8 cellular contexts compared by ENCODE assay signal in the genomic region with DNA sequence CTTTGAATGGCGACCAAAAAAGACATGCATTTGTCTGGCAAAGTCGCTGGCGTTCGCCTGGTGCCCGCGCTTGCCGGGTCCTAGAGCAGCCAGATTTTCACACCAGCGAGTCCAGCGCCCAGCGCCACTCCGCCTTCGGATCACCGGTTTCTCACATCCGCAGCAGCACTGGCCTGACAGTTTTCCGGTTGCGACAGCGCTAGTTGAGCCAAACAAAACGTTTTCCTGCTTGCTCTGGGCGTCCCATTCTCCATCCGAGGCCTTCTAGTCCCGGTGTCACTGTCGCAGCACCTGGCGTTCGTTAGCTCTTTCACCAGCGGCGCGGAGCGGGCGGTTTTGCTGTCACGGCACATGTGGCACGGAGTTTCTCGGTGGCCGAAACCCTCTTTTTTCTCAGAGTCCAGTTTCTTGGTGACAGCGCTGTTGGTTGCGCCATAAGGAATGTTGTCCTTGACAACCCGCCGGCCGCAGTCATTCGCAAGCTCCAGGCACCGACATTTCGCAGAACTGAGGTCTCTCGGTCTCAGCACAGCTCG. TPM values are rescaled to one million over a fixed set of nuclear protein-coding genes. Genes with fewer than 3 reads are reported as not detected.
DNase-seq lines count a peak whose midpoint lies in the region; ATAC-seq and TF ChIP-seq lines count a peak whose summit lies in the region.

No MANE protein-coding gene starts in this region.

- peak; percentile 44 for ATAC-seq in HG02678 (IDR thresholded peaks at IDR 0.05; ENCODE audit: unreplicated experiment)
- peak; percentile 18 to 22 for ATAC-seq in activated CD4-positive, CD25-positive, alpha-beta regulatory T cell treated with anti-CD3 and anti-CD28 coated beads, Interleukin-2, amount 50 U/mL, for 24 hours

- peak overlapping the region; percentile 82 to 84 for H3K9ac ChIP-seq in colonic mucosa (ENCODE audit: low read depth in 2 of 2, low read length in 2 of 2)

- H3K27ac ChIP-seq in colonic mucosa, result peak overlapping the region; percentile 83

- H3K4me3 ChIP-seq in colonic mucosa (peak overlapping the region; percentile 67), lower leg skin (ENCODE audit: low read depth, poor library complexity, severe bottlenecking) (peak overlapping the region; percentile 65)

- DNase-seq in GM13977 (ENCODE audit: low spot score), result peak; percentile 73
- DNase-seq in NCI-H146 (lab: John Stamatoyannopoulos, UW), result peak; percentile 47
- peak; percentile 65 for DNase-seq in colonic mucosa
- peak; percentile 89 to 98 for DNase-seq in lower leg skin (ENCODE audit: low spot score in 2 of 2)
- DNase-seq in stimulated activated CD4-positive, alpha-beta T cell treated with anti-CD3 and anti-CD28 coated beads, TNF-alpha, amount 100 ng/mL, for 1 hour (ENCODE audit: low read depth in 3 of 3, low spot score in 1 of 3), result peak; percentile 42 to 46 (median 46)
- DNase-seq in DMS 273 treated with DMSO at 0.1 percent for 48 hours (lab: John Stamatoyannopoulos, UW), result no peak

- no peaks in the 10 kb centered on the region for H3K9me3 ChIP-seq in colonic mucosa

- 7 to 12% methylated on average over 43 of the region's 43 CpGs for WGBS in lower leg skin, 2 donors

- TF ChIP-seq POLR2A in lower leg skin (IDR thresholded peaks at IDR 0.05), result peak in 1 of 2 donors; percentile 42

- no peak for TF ChIP-seq CTCF in GM13977 (IDR thresholded peaks at IDR 0.05; ENCODE audit: extremely low read depth, insufficient read depth, missing control alignments)
- no peak for TF ChIP-seq CTCF in colonic mucosa (IDR thresholded peaks at IDR 0.05)
- TF ChIP-seq CTCF in lower leg skin (IDR thresholded peaks at IDR 0.05), result no peak

- in situ Hi-C loops in GM13977 (cut with MboI; ENCODE audit: low pct_unique_long_range_greater_than_20kb, low sequenced_read_pairs, unreplicated experiment), result no loop called here

- H3K36me3 ChIP-seq in colonic mucosa, result no peaks in the 10 kb centered on the region

- peaks cover 20% of the 10 kb centered on the region for H3K27me3 ChIP-seq in colonic mucosa

- intact Hi-C loops in colonic mucosa (cut with DNase I), result loop anchor here (10.0 kb wide), 1 partner anchor 113 kb away; no protein-coding TSS in a partner anchor
- intact Hi-C loops in lower leg skin (cut with DNase I; ENCODE audit: low total_unique reads), result no loop called here

- H3K4me1 ChIP-seq in colonic mucosa, result no peaks in the 10 kb centered on the region

RNA-seq across cellular contexts. Expression of a gene that starts 48.0 kb away (rescaled TPM):
- 1 to 10 TPM; 1.1 to 1.3 TPM for total RNA-seq in colonic mucosa
- total RNA-seq in lower leg skin, result 1 to 10 TPM; 1.1 to 2.7 (median 2.4) TPM
